Comparison of ENCODE assay signal across 11 cellular contexts in the genomic region with DNA sequence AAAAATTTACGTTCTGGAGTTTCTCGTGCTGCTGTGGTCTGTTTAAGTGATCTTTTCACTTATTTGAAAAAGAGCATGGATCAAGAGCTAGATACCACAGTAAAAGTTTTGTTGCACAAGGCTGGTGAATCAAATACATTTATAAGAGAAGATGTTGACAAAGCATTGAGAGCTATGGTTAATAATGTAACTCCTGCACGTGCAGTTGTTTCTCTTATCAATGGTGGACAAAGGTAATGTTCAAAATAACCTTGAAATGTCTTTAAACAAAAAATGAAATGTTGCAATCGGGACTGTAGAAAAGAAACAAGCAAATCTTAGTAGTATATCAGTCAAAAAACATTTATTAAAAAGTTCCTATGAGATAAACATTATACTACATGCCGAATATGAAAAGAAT.
"Had no signal": no experiment of that assay in that cellular context is flagged by ENCODE, and none has a peak within 500 bp of the region (broad histone marks: within the 10 kb centered on the region; RNA-seq: fewer than 3 reads in every experiment).

No MANE protein-coding gene starts in this region.

- FAIRE-seq: H1, H54 had no signal

- ATAC-seq: GM23338, HCT116 had no signal

- H3K9ac ChIP-seq: GM23248 had no signal

- H3K4me2 ChIP-seq: GM23338 had no signal

- H3K36me3 ChIP-seq: HAP-1 had no signal

- H3K9me3 ChIP-seq: HAP-1 had no signal

- H3K4me1 ChIP-seq: HAP-1 had no signal

- DNase-seq: GM23248, GOT3, H7, H9, HCEC 1CT, HFFc6 had no signal

- H3K27ac ChIP-seq: GM23248 had no signal

- H2AFZ ChIP-seq: GM23248, GM23338 had no signal

- H3K4me3 ChIP-seq: GM23248, GM23338, HAP-1 had no signal
